ENCODE assay signal across 16 cellular contexts in the genomic region with DNA sequence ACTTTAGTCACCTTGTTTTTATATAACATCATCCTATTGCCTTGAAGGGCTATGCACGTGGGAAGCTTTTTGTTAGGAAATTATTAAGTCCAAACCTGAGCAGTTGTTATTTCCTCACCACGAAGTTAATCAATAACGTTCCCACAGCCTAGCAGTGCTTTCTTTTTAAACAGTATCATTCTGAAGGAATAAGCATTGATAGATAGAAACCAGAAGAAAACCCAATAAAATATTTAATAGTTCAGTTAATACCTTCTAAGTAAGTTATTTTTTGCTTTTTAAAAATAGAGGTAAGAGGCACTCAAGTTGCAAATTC.
"Had no signal": no experiment of that assay in that cellular context is flagged by ENCODE, and none has a peak within 500 bp of the region (broad histone marks: within the 10 kb centered on the region; RNA-seq: fewer than 3 reads in every experiment).

No MANE protein-coding gene starts in this region.

- H3K4me3 Mint-ChIP-seq: endodermal cell; naive thymus-derived CD8-positive, alpha-beta T cell had no signal

- H3K36me3 ChIP-seq: heart left ventricle, neutrophil had no signal

- H3K9me3 ChIP-seq: mucosa of descending colon, neutrophil had no signal

- H3K27me3 ChIP-seq: foreskin keratinocyte, heart left ventricle, neutrophil had no signal

- H3K4me1 Mint-ChIP-seq: naive thymus-derived CD8-positive, alpha-beta T cell had no signal

- H3K4me3 ChIP-seq: coronary artery, heart left ventricle, mucosa of descending colon had no signal

- H3K36me3 Mint-ChIP-seq: naive thymus-derived CD8-positive, alpha-beta T cell had no signal

- H3K27ac ChIP-seq: coronary artery, foreskin keratinocyte, heart left ventricle, neutrophil had no signal

- DNase-seq: effector CD4-positive, alpha-beta T cell; foreskin keratinocyte; heart left ventricle; hippocampal formation; kidney glomerular epithelial cell; naive thymus-derived CD8-positive, alpha-beta T cell; posterior cingulate gyrus; right cardiac atrium; small intestine; stimulated activated CD4-positive, alpha-beta T cell treated with anti-CD3 and anti-CD28 coated beads, Interleukin-12 subunit alpha, Interleukin-12 subunit beta, amount 100 ng/mL, for 4 hours; stimulated activated naive CD4-positive, alpha-beta T cell treated with Interleukin-2 at 50 U/mL for 16 hours had no signal

- H3K27ac Mint-ChIP-seq: endodermal cell; naive thymus-derived CD8-positive, alpha-beta T cell had no signal

- H3K4me1 ChIP-seq: foreskin keratinocyte had no signal

- ATAC-seq: heart left ventricle; left lobe of liver; mucosa of descending colon; naive thymus-derived CD8-positive, alpha-beta T cell; right cardiac atrium had no signal
